Comparison of ENCODE assay signal across 17 cellular contexts in the genomic region with DNA sequence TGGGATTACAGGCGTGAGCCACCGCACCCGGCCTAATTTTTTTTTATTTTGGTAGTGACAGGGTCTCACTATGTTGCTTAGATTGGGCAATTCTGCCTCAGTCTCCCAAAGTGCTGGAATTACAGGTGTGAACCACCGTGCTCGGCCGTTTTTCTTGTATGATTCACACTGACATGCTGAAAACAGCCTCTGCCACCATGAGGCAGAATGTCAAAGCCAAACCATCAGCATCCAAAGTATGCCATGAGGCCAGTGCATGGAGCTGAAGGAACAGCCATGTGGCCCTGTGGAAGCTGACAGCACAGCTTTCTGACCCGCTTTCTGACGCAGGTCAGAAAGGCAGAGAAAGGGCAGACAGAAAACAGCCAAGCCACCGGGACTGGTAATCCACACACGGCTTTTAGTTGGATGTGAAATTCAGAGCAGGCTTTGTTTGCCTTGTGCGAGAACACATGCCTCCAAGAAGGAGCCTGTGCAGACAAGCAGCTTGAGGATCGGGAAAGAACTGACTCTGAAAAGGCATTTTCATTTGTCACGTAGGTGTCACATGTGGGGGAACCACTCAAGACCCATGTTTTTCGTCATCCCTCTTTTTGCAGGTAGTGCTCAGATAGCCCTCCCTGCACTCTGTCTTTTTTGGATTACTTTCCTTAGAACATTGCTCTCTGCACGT. TPM values are rescaled to one million over a fixed set of nuclear protein-coding genes. Genes with fewer than 3 reads are reported as not detected.
DNase-seq lines count a peak whose midpoint lies in the region; ATAC-seq and TF ChIP-seq lines count a peak whose summit lies in the region.
"Had no signal": no experiment of that assay in that cellular context is flagged by ENCODE, and none has a peak within 500 bp of the region (broad histone marks: within the 10 kb centered on the region; RNA-seq: fewer than 3 reads in every experiment).

No MANE protein-coding gene starts in this region.

- H3K27me3 ChIP-seq in mammary epithelial cell (ENCODE audit: insufficient read depth, low read length) (no peaks in the 10 kb centered on the region), breast epithelium (no peaks in the 10 kb centered on the region)
- H3K27me3 ChIP-seq: BLaER1 treated with 17β-estradiol and CSF1 and Interleukin-3, amounts not matched to agents 10 nM and 100 nM had no signal

- H4K20me1 ChIP-seq in mammary epithelial cell (ENCODE audit: insufficient read depth, low read length): no peaks in the 10 kb centered on the region

- in situ Hi-C loops in mammary epithelial cell (cut with MboI; ENCODE audit: low sequenced_read_pairs in 2 of 2): no loop called here

- peak; percentile 75 for ATAC-seq in esophagus mucosa
- ATAC-seq: CD8-positive, alpha-beta T cell; GM12878 had no signal

- CTCF ChIA-PET in mammary epithelial cell (lab: Charles Lee; ENCODE audit: low non-redundant PET): no interaction called here

- DNase-seq in mammary epithelial cell (peak; percentile 45), breast epithelium (ENCODE audit: low spot score in 2 of 2) (no peak), mesenteric fat pad (ENCODE audit: low spot score) (peak; percentile 62), NCI-H1092 treated with DMSO at 0.1 percent for 48 hours (lab: John Stamatoyannopoulos, UW) (no peak), GDM1 (lab: John Stamatoyannopoulos, UW) (no peak), GM19240 (ENCODE audit: insufficient read length, low spot score) (no peak), AML-193 (lab: John Stamatoyannopoulos, UW) (no peak)
- DNase-seq: 8988T; Calu3; CD8-positive, alpha-beta T cell; DMS79 treated with DMSO at 0.1 percent for 48 hours; GM23248 had no signal

- no peaks in the 10 kb centered on the region for H3K9me3 ChIP-seq in mammary epithelial cell (replicated peaks; ENCODE audit: insufficient read depth, low read length)
- H3K9me3 ChIP-seq in breast epithelium: no peaks in the 10 kb centered on the region
- H3K9me3 ChIP-seq: HAP-1 had no signal

- WGBS in mammary epithelial cell (ENCODE audit: low coverage, missing lambda C conversion rate): 44% methylated on average over 14 of the region's 15 CpGs

- H3K4me3 ChIP-seq in mammary epithelial cell (replicated peaks in 1 of 3; ENCODE audit: insufficient read depth in 1 of 3, low read depth in 2 of 3, low read length in 3 of 3) (no peak overlapping the region), breast epithelium (no peak overlapping the region)
- H3K4me3 ChIP-seq: BLaER1 treated with 17β-estradiol and CSF1 and Interleukin-3, amounts not matched to agents 10 nM and 100 nM; GM12878; GM23248; HAP-1 had no signal

- TF ChIP-seq POLR2A in breast epithelium (IDR thresholded peaks at IDR 0.05): no peak

- H3K36me3 ChIP-seq in mammary epithelial cell (ENCODE audit: insufficient read depth, low read length) (no peaks in the 10 kb centered on the region), breast epithelium (no peaks in the 10 kb centered on the region)

- H3K79me2 ChIP-seq in mammary epithelial cell (ENCODE audit: insufficient read depth, low read length): no peaks in the 10 kb centered on the region

- no peak overlapping the region for H3K9ac ChIP-seq in mammary epithelial cell (ENCODE audit: insufficient read depth, low read length)
- H3K9ac ChIP-seq: BLaER1 treated with 17β-estradiol and CSF1 and Interleukin-3, amounts not matched to agents 10 nM and 100 nM; GM23248 had no signal

- no peak overlapping the region for H3K27ac ChIP-seq in mammary epithelial cell (ENCODE audit: insufficient read depth, low read depth, low read length)
- no peak overlapping the region for H3K27ac ChIP-seq in breast epithelium
- H3K27ac ChIP-seq: BLaER1 treated with 17β-estradiol and CSF1 and Interleukin-3, amounts not matched to agents 10 nM and 100 nM; GM23248; HL-60 had no signal

- intact Hi-C loops in mammary epithelial cell (cut with micrococcal nuclease): no loop called here
- intact Hi-C loops in breast epithelium (cut with DNase I; ENCODE audit: low total_unique reads): no loop called here

- H2AFZ ChIP-seq in mammary epithelial cell (ENCODE audit: low read depth, low read length): peak overlapping the region; percentile 53
- H2AFZ ChIP-seq: GM23248 had no signal

- H3K4me1 ChIP-seq in mammary epithelial cell (ENCODE audit: insufficient read depth, low read length): no peaks in the 10 kb centered on the region
- no peaks in the 10 kb centered on the region for H3K4me1 ChIP-seq in breast epithelium
- H3K4me1 ChIP-seq: HAP-1 had no signal

- BruUV-seq in mammary epithelial cell (replicated peaks; lab: Mats Ljungman, UMichigan): no TSS peak

- dilution Hi-C loops in mammary epithelial cell (cut with HindIII; ENCODE audit: low sequenced_read_pairs): no loop called here

- TF ChIP-seq CTCF in mammary epithelial cell (conservative IDR thresholded peaks at IDR 0.05 in 1 of 2, IDR thresholded peaks at IDR 0.05 in 1 of 2; ENCODE audit: extremely low read depth in 1 of 2, insufficient read depth in 1 of 2, low read depth in 1 of 2, low read length in 2 of 2) (no peak), breast epithelium (IDR thresholded peaks at IDR 0.05) (no peak)

- peak overlapping the region; percentile 26 for H3K4me2 ChIP-seq in mammary epithelial cell (ENCODE audit: insufficient read depth, low read depth, low read length)
- H3K4me2 ChIP-seq: BLaER1 treated with 17β-estradiol and CSF1 and Interleukin-3, amounts not matched to agents 10 nM and 100 nM had no signal

RNA-seq across cellular contexts. Expression of a gene that starts 25.1 kb away (rescaled TPM):
- total RNA-seq in mammary epithelial cell: 1 to 10 TPM; 3.0 to 4.5 TPM
- polyA plus RNA-seq in mammary epithelial cell: 3.3 TPM
- polyA minus RNA-seq in mammary epithelial cell: 38.2 TPM
- 1 to 10 TPM; 5.2 to 7.9 (median 6.7) TPM for total RNA-seq in breast epithelium
- 2.4 TPM for total RNA-seq in esophagus mucosa
- total RNA-seq in mesenteric fat pad: 5.2 TPM

Comparison
In these comparisons a context has a peak if more than half of its experiments do, and no peak if none do; other contexts are left out.
1. DNase-seq: peak in mammary epithelial cell (single experiment) and mesenteric fat pad (single experiment); none in breast epithelium (0 of 2), NCI-H1092 treated with DMSO at 0.1 percent for 48 hours (single experiment), GDM1 (single experiment), GM19240 (single experiment) and AML-193 (0 of 2).